ENCODE assay signal across 13 cellular contexts in genomic region chr17:75684249-75684648, GRCh38. TPM values are rescaled to one million over a fixed set of nuclear protein-coding genes. Genes with fewer than 3 reads are reported as not detected.
DNase-seq lines count a peak whose midpoint lies in the region; ATAC-seq and TF ChIP-seq lines count a peak whose summit lies in the region.
"Had no signal": no experiment of that assay in that cellular context is flagged by ENCODE, and none has a peak within 500 bp of the region (broad histone marks: within the 10 kb centered on the region; RNA-seq: fewer than 3 reads in every experiment).

No MANE protein-coding gene starts in this region.

- DNase-seq in heart right ventricle: no peak
- DNase-seq in Right ventricle myocardium inferior (ENCODE audit: missing footprints): no peak
- peak; percentile 58 for DNase-seq in dermis blood vessel endothelial cell
- peak; percentile 60 for DNase-seq in myocyte (ENCODE audit: low read depth)
- DNase-seq in immature natural killer cell: no peak
- DNase-seq in stimulated activated CD4-positive, alpha-beta T cell treated with anti-CD3 and anti-CD28 coated beads, Interleukin-12 subunit alpha, Interleukin-12 subunit beta, amount 100 ng/mL, for 4 hours: no peak
- no peak for DNase-seq in NCI-H2107 treated with DMSO at 0.1 percent for 48 hours (lab: John Stamatoyannopoulos, UW; ENCODE audit: unreplicated experiment)
- DNase-seq in COR-L47 (lab: John Stamatoyannopoulos, UW): no peak
- DNase-seq: activated CD4-positive, alpha-beta T cell treated with anti-CD3 and anti-CD28 coated beads, Interleukin-2, amount 50 U/mL, for 48 hours; DMS79; NCI-H1105; NCI-H748 treated with DMSO at 0.1 percent for 48 hours had no signal

- ATAC-seq in heart right ventricle (peak in 2 of 8 donors; percentile 17 to 36), Right ventricle myocardium inferior (no peak)

- H3K36me3 ChIP-seq in heart right ventricle: peaks cover 0 to 32% (median 0%) of the 10 kb centered on the region in 9 donors

- H3K27ac Mint-ChIP-seq in immature natural killer cell: peak overlapping the region in 2 of 6 donors; percentile 23 to 39
- H3K27ac Mint-ChIP-seq: activated naive CD4-positive, alpha-beta T cell treated with anti-CD3 and anti-CD28 coated beads, Interleukin-2, amount 50 U/mL, for 24 hours had no signal

- H3K27ac ChIP-seq in heart right ventricle: peak overlapping the region in 6 of 10 donors; percentile 22 to 86 (median 72)

- no peak for TF ChIP-seq CTCF in heart right ventricle (IDR thresholded peaks at IDR 0.05)

- intact Hi-C loops in heart right ventricle (cut with DNase I): no loop called here
- intact Hi-C loops in Right ventricle myocardium inferior (cut with DNase I): no loop called here

- H3K4me1 Mint-ChIP-seq in immature natural killer cell: peaks cover 28 to 68% of the 10 kb centered on the region in 2 donors

- peaks cover 0 to 11% (median 7%) of the 10 kb centered on the region in 3 donors for H3K36me3 Mint-ChIP-seq in immature natural killer cell
- H3K36me3 Mint-ChIP-seq: activated naive CD4-positive, alpha-beta T cell treated with anti-CD3 and anti-CD28 coated beads, Interleukin-2, amount 50 U/mL, for 24 hours had no signal

- no peak overlapping the region for H3K4me3 ChIP-seq in heart right ventricle

- peaks cover 25 to 86% (median 67%) of the 10 kb centered on the region in 9 donors for H3K4me1 ChIP-seq in heart right ventricle

- no peaks in the 10 kb centered on the region for H3K9me3 ChIP-seq in heart right ventricle

- no peak overlapping the region for H3K4me3 Mint-ChIP-seq in immature natural killer cell
- H3K4me3 Mint-ChIP-seq: activated naive CD4-positive, alpha-beta T cell treated with anti-CD3 and anti-CD28 coated beads, Interleukin-2, amount 50 U/mL, for 24 hours had no signal

- WGBS in heart right ventricle, 2 donors: 90 to 93% methylated on average over 5 of the region's 5 CpGs

- H3K9me3 Mint-ChIP-seq in immature natural killer cell: no peaks in the 10 kb centered on the region
- H3K9me3 Mint-ChIP-seq: activated naive CD4-positive, alpha-beta T cell treated with anti-CD3 and anti-CD28 coated beads, Interleukin-2, amount 50 U/mL, for 24 hours had no signal

- H3K27me3 Mint-ChIP-seq in immature natural killer cell (ENCODE audit: low read depth in 3 of 3): peaks cover 2 to 3% (median 2%) of the 10 kb centered on the region in 3 donors
- H3K27me3 Mint-ChIP-seq: activated naive CD4-positive, alpha-beta T cell treated with anti-CD3 and anti-CD28 coated beads, Interleukin-2, amount 50 U/mL, for 24 hours had no signal

- no peaks in the 10 kb centered on the region for H3K27me3 ChIP-seq in heart right ventricle

RNA-seq across cellular contexts. Expression of gene SAP30BP, which starts 17.1 kb away (rescaled TPM):
- total RNA-seq in heart right ventricle: 10 to 100 TPM; 41.7 to 64.4 (median 55.8) TPM
- polyA plus RNA-seq in heart right ventricle: 100 to 1,000 TPM in 1 of 2 donors, 10 to 100 TPM in 1; 78.4 to 115 TPM
- 47.4 TPM for total RNA-seq in Right ventricle myocardium inferior
- 68.2 and 84.7 TPM in 2 replicates for total RNA-seq in dermis blood vessel endothelial cell
- total RNA-seq in myocyte: 34.3 and 47.4 TPM in 2 replicates
- 76.6 TPM for polyA plus RNA-seq in myocyte (2012)
- 10 to 100 TPM; 71.5 to 94.2 (median 80.1) TPM for polyA plus RNA-seq in immature natural killer cell

RNA-seq across cellular contexts. Expression of gene RECQL5, which starts 17.3 kb away (rescaled TPM):
- total RNA-seq in heart right ventricle: 10 to 100 TPM in 8 of 10 donors, 1 to 10 TPM in 2; 9.2 to 14.4 (median 10.7) TPM
- polyA plus RNA-seq in heart right ventricle: 10 to 100 TPM in 1 of 2 donors, 1 to 10 TPM in 1; 6.3 to 32.1 TPM
- 15.9 TPM for total RNA-seq in Right ventricle myocardium inferior
- total RNA-seq in dermis blood vessel endothelial cell: 14.6 and 16.2 TPM in 2 replicates
- total RNA-seq in myocyte: 19.9 and 20.7 TPM in 2 replicates
- 23.7 TPM for polyA plus RNA-seq in myocyte (2012)
- 10 to 100 TPM in 2 of 3 donors, 1 to 10 TPM in 1; 7.0 to 18.1 (median 15.5) TPM for polyA plus RNA-seq in immature natural killer cell

RNA-seq across cellular contexts. Expression of gene ITGB4, which starts 37.0 kb away (rescaled TPM):
- total RNA-seq in heart right ventricle (10 to 100 TPM in 2 of 10 donors, 1 to 10 TPM in 8; 4.7 to 11.3 (median 9.0) TPM), Right ventricle myocardium inferior (7.5 TPM), dermis blood vessel endothelial cell (34.4 and 125 TPM in 2 replicates), myocyte (0.13 TPM in 1 of 2 replicates, not detected in the other)
- polyA plus RNA-seq in heart right ventricle (10 to 100 TPM in 1 of 2 donors, 1 to 10 TPM in 1; 4.6 to 17.0 TPM), immature natural killer cell (under 1 TPM in 1 of 3 donors, not detected in 2; 0.24 TPM)
- polyA plus RNA-seq in myocyte (2012): 1.5 TPM

RNA-seq across cellular contexts. Expression of gene SMIM5, which starts 51.0 kb away (rescaled TPM):
- total RNA-seq in heart right ventricle (10 to 100 TPM in 2 of 10 donors, 1 to 10 TPM in 8; 1.9 to 14.2 (median 6.5) TPM), Right ventricle myocardium inferior (11.4 TPM), dermis blood vessel endothelial cell (0.09 TPM in 1 of 2 replicates, not detected in the other), myocyte (1.8 and 4.4 TPM in 2 replicates)
- polyA plus RNA-seq in heart right ventricle (10 to 100 TPM in 1 of 2 donors, 1 to 10 TPM in 1; 3.1 to 19.2 TPM), immature natural killer cell (1 to 10 TPM in 1 of 3 donors, not detected in 2; 1.1 TPM)
- polyA plus RNA-seq in myocyte (2012): 2.0 TPM

Comparison
In these comparisons a context has a peak if more than half of its experiments do, and no peak if none do; other contexts are left out.
1. DNase-seq: peak in dermis blood vessel endothelial cell (single experiment) and myocyte (single experiment); none in heart right ventricle (0 of 2), Right ventricle myocardium inferior (single experiment), immature natural killer cell (0 of 3), stimulated activated CD4-positive, alpha-beta T cell treated with anti-CD3 and anti-CD28 coated beads, Interleukin-12 subunit alpha, Interleukin-12 subunit beta, amount 100 ng/mL, for 4 hours (single experiment), NCI-H2107 treated with DMSO at 0.1 percent for 48 hours (single experiment) and COR-L47 (single experiment).